ENCODE assay signal across 29 cellular contexts in genomic region chr14:80260649-80261048, GRCh38. TPM values are rescaled to one million over a fixed set of nuclear protein-coding genes. Genes with fewer than 3 reads are reported as not detected.
"Had no signal": no experiment of that assay in that cellular context is flagged by ENCODE, and none has a peak within 500 bp of the region (broad histone marks: within the 10 kb centered on the region; RNA-seq: fewer than 3 reads in every experiment).

No MANE protein-coding gene starts in this region.

- H3K9me3 ChIP-seq: left lung, mucosa of descending colon, sigmoid colon, stomach, tibial artery, upper lobe of right lung had no signal

- H3K27me3 ChIP-seq: left lung, sigmoid colon, stomach, tibial artery, upper lobe of right lung had no signal

- H3K4me3 ChIP-seq: left lung, mucosa of descending colon, sigmoid colon, smooth muscle cell, stomach, tibial artery, upper lobe of right lung had no signal

- FAIRE-seq: kidney had no signal

- H3K27ac ChIP-seq: tibial artery, upper lobe of right lung had no signal

- H3K36me3 ChIP-seq: left lung, sigmoid colon, stomach, tibial artery, upper lobe of right lung had no signal

- H3K4me1 ChIP-seq: left lung, sigmoid colon, stomach, tibial artery, upper lobe of right lung had no signal

- DNase-seq: activated CD4-positive, alpha-beta T cell treated with anti-CD3 and anti-CD28 coated beads for 36 hours; activated CD4-positive, CD25-positive, alpha-beta regulatory T cell; activated CD8-positive, alpha-beta memory T cell treated with anti-CD3 and anti-CD28 coated beads, Interleukin-2, amount 10 ng/mL, durations not matched to agents 7 days and 5 days; activated CD8-positive, alpha-beta T cell treated with anti-CD3 and anti-CD28 coated beads, Interleukin-2, amount 10 ng/mL, durations not matched to agents 7 days and 5 days; activated naive CD8-positive, alpha-beta T cell treated with anti-CD3 and anti-CD28 coated beads, Interleukin-2, amount 50 U/mL, for 24 hours; activated T-cell treated with anti-CD3 and anti-CD28 coated beads, Interleukin-2, amount 50 U/mL, for 48 hours; amygdala; central memory CD4-positive, alpha-beta T cell; foreskin melanocyte; glutamatergic neuron; hippocampal formation; immature natural killer cell; kidney; left lung; mucosa of descending colon; sigmoid colon; stimulated activated CD4-positive, alpha-beta T cell treated with anti-CD3 and anti-CD28 coated beads, Interleukin-1b, Interleukin-23, amount 100 ng/mL, for 48 hours; stimulated activated CD4-positive, alpha-beta T cell treated with anti-CD3 and anti-CD28 coated beads, Interleukin-4, amount 100 ng/mL, for 4 hours; stimulated activated CD8-positive, alpha-beta memory T cell treated with anti-CD3 and anti-CD28 coated beads, Interleukin-4, amount 100 ng/mL, for 48 hours; stomach; T-cell; tibial artery; upper lobe of right lung had no signal

- ATAC-seq: activated CD4-positive, alpha-beta T cell treated with anti-CD3 and anti-CD28 coated beads for 36 hours; activated CD8-positive, alpha-beta memory T cell treated with anti-CD3 and anti-CD28 coated beads, Interleukin-2, amount 10 ng/mL, durations not matched to agents 7 days and 5 days; activated CD8-positive, alpha-beta T cell treated with anti-CD3 and anti-CD28 coated beads, Interleukin-2, amount 10 ng/mL, durations not matched to agents 7 days and 5 days; activated naive CD8-positive, alpha-beta T cell treated with anti-CD3 and anti-CD28 coated beads, Interleukin-2, amount 50 U/mL, for 24 hours; esophagus mucosa; left lung; mucosa of descending colon; natural killer cell treated with Interleukin-12 subunit alpha and Interleukin-12 subunit beta and Interleukin-15 and Interleukin-18, amount 100 ng/mL, for 72 hours; stimulated activated memory B cell treated with anti-CD40 and anti-IgM and Interleukin-4, amounts not matched to agents 10 μg/mL and 1 μg/mL and 100 μg/mL, for 72 hours; T-cell; upper lobe of right lung had no signal

RNA-seq across cellular contexts. Expression of gene DIO2, which starts 49.3 kb away (rescaled TPM):
- total RNA-seq: activated CD4-positive, alpha-beta T cell treated with anti-CD3 and anti-CD28 coated beads for 36 hours; activated CD8-positive, alpha-beta memory T cell treated with anti-CD3 and anti-CD28 coated beads, Interleukin-2, amount 10 ng/mL, durations not matched to agents 7 days and 5 days; activated CD8-positive, alpha-beta T cell treated with anti-CD3 and anti-CD28 coated beads, Interleukin-2, amount 10 ng/mL, durations not matched to agents 7 days and 5 days; activated T-helper 2 cell treated with anti-CD3 and anti-CD28 coated beads, Interferon-gamma antibody, Interleukin-2, Interleukin-4, amounts not matched to agents 10 μg/mL and 5 μg/mL and 100 μg/mL, durations not matched to agents 14 hours and 24 hours and 36 hours; lung microvascular endothelial cell; natural killer cell treated with Interleukin-12 subunit alpha and Interleukin-12 subunit beta and Interleukin-15 and Interleukin-18, amount 100 ng/mL, for 72 hours; T-cell had no signal
- polyA plus RNA-seq: immature natural killer cell had no signal
